In the genomic region with DNA sequence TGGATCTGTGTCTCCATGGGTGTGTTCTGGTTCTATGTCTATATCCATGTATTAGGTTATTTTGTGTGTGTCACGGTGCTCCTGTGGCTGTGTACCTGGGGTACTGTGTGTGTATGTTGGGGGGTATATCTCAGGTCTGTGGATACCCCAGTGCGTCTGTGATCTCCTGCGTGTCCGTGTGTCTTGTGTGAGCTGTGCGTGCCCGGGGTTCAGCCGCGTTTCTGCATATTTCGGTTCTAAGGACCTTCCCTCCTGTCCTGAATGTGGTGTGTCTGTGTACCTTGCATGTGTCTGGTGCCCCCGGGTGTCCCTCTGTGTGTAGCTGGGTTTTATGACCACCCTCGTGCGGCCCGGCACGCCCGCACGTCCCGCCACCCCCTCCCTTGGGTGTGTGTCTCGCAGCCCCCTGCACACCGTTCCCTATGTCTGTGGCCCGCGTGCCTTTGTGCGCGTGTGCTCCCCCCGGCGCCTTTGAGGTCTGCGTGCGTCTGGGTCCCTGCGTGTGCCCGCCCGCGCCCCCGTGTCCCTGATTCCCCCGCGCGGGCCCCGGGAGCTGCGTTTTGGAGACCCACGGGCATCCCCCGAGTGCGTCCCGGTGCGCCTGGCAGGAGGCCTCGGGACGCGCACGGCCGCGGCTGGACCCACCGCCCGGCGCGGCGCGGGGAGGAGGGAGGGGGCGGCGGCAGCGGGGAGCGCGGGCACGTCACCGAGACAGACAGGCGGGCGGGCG, we compare ENCODE assay signal across 11 cellular contexts. TPM values are rescaled to one million over a fixed set of nuclear protein-coding genes. Genes with fewer than 3 reads are reported as not detected.
DNase-seq lines count a peak whose midpoint lies in the region; ATAC-seq, FAIRE-seq and TF ChIP-seq lines count a peak whose summit lies in the region.
"Had no signal": no experiment of that assay in that cellular context is flagged by ENCODE, and none has a peak within 500 bp of the region (broad histone marks: within the 10 kb centered on the region; RNA-seq: fewer than 3 reads in every experiment).

No MANE protein-coding gene starts in this region.

- H3K4me1 Mint-ChIP-seq in astrocyte (ENCODE audit: low read depth, unreplicated experiment) = peaks cover 9% of the 10 kb centered on the region
- H3K4me1 Mint-ChIP-seq in naive B cell = peaks cover 24 to 30% (median 29%) of the 10 kb centered on the region in 3 donors

- H4K20me1 ChIP-seq in astrocyte (ENCODE audit: insufficient read depth, low read length) = no peaks in the 10 kb centered on the region

- ATAC-seq in naive B cell (ENCODE audit: low read depth in 2 of 2) (no peak), HG03097 (IDR thresholded peaks at IDR 0.05; ENCODE audit: low FRiP score, unreplicated experiment) (no peak), HG02623 (IDR thresholded peaks at IDR 0.05; ENCODE audit: unreplicated experiment) (no peak)

- peak overlapping the region; percentile 41 for H2AFZ ChIP-seq in astrocyte (ENCODE audit: low read depth, low read length)

- no peaks in the 10 kb centered on the region for H3K36me3 Mint-ChIP-seq in astrocyte (ENCODE audit: low read depth, unreplicated experiment)
- peaks cover 5 to 12% of the 10 kb centered on the region in 2 donors for H3K36me3 Mint-ChIP-seq in naive B cell

- peaks cover 3% of the 10 kb centered on the region for H3K27me3 Mint-ChIP-seq in astrocyte (ENCODE audit: low read depth, unreplicated experiment)
- peaks cover 40 to 53% (median 51%) of the 10 kb centered on the region in 3 donors for H3K27me3 Mint-ChIP-seq in naive B cell

- no peak overlapping the region for H3K27ac ChIP-seq in astrocyte (ENCODE audit: low read depth, low read length)

- DNase-seq in 8988T = peak; percentile 45
- DNase-seq in GM06990 (ENCODE audit: extremely low read depth, insufficient read length) = no peak
- no peak for DNase-seq in astrocyte (ENCODE audit: low read depth)
- no peak for DNase-seq in naive B cell
- DNase-seq in SIG-M5 (lab: John Stamatoyannopoulos, UW) = no peak
- DNase-seq in T-helper 9 cell = no peak

- H3K4me1 ChIP-seq in astrocyte (ENCODE audit: insufficient read depth, low read length) = peaks cover 27% of the 10 kb centered on the region

- H3K4me2 ChIP-seq in astrocyte (ENCODE audit: low read length) = peak overlapping the region; percentile 70

- peaks cover 6% of the 10 kb centered on the region for H3K79me2 ChIP-seq in astrocyte (ENCODE audit: insufficient read depth, low read length)

- FAIRE-seq in astrocyte (lab: Jason Lieb, UNC) = no peak
- FAIRE-seq: TTC549 had no signal

- peak overlapping the region; percentile 79 for H3K4me3 Mint-ChIP-seq in astrocyte (ENCODE audit: unreplicated experiment)
- H3K4me3 Mint-ChIP-seq in naive B cell = peak overlapping the region; percentile 35 to 91 (median 78)

- no peaks in the 10 kb centered on the region; the same call in 1 of the 2 replicates for H3K27me3 ChIP-seq in GM06990 (replicated peaks; ENCODE audit: control insufficient read depth, insufficient read depth, low read length)
- no peaks in the 10 kb centered on the region for H3K27me3 ChIP-seq in astrocyte (ENCODE audit: insufficient read depth, low read length)

- peak overlapping the region; percentile 18 for H3K4me3 ChIP-seq in GM06990 (replicated peaks; ENCODE audit: low read depth, low read length)
- H3K4me3 ChIP-seq in astrocyte (ENCODE audit: insufficient read depth, low read depth, low read length) = no peak overlapping the region

- H3K9ac ChIP-seq in astrocyte (ENCODE audit: low read length) = peak overlapping the region; percentile 15

- no peaks in the 10 kb centered on the region for H3K9me3 ChIP-seq in astrocyte (ENCODE audit: insufficient read depth, low read depth, low read length)

- H3K36me3 ChIP-seq in GM06990 (ENCODE audit: control insufficient read depth, insufficient read depth, low read length) (no peaks in the 10 kb centered on the region), astrocyte (ENCODE audit: insufficient read depth, low read length) (no peaks in the 10 kb centered on the region)

- TF ChIP-seq CTCF in GM06990 (IDR thresholded peaks at IDR 0.05; ENCODE audit: insufficient read depth, low read length, poor library complexity, severe bottlenecking) (no peak), astrocyte (IDR thresholded peaks at IDR 0.05; ENCODE audit: insufficient read depth, low read depth, low read length) (no peak)

- H3K27ac Mint-ChIP-seq in astrocyte (ENCODE audit: unreplicated experiment) = no peak overlapping the region
- peak overlapping the region in 2 of 6 donors; percentile 3 to 82 for H3K27ac Mint-ChIP-seq in naive B cell

- no peaks in the 10 kb centered on the region for H3K9me3 Mint-ChIP-seq in astrocyte (ENCODE audit: unreplicated experiment)
- H3K9me3 Mint-ChIP-seq in naive B cell = peaks cover 0 to 1% (median 0%) of the 10 kb centered on the region in 7 donors

RNA-seq across cellular contexts. Expression of a gene that starts 12.3 kb away (rescaled TPM):
- total RNA-seq in astrocyte = 1.1 and 2.9 TPM in 2 replicates
- not detected for polyA plus RNA-seq in naive B cell (ENCODE audit: low read depth in 6 of 6)
- total RNA-seq: fibroblast of villous mesenchyme, HT-29 had no signal

RNA-seq across cellular contexts. Expression of a gene that starts 41.2 kb away (rescaled TPM):
- 0.68 and 0.91 TPM in 2 replicates for total RNA-seq in astrocyte
- polyA plus RNA-seq in naive B cell (ENCODE audit: low read depth in 6 of 6) = under 1 TPM in 2 of 6 donors, not detected in 4; 0.47 to 0.51 TPM

RNA-seq across cellular contexts. Expression of a gene that starts 41.3 kb away (rescaled TPM):
- 22.6 and 27.3 TPM in 2 replicates for total RNA-seq in astrocyte
- polyA plus RNA-seq in naive B cell (ENCODE audit: low read depth in 6 of 6) = 10 to 100 TPM in 2 of 6 donors, 1 to 10 TPM in 4; 2.9 to 13.9 (median 4.3) TPM
